17 cellular contexts compared by ENCODE assay signal in the genomic region with DNA sequence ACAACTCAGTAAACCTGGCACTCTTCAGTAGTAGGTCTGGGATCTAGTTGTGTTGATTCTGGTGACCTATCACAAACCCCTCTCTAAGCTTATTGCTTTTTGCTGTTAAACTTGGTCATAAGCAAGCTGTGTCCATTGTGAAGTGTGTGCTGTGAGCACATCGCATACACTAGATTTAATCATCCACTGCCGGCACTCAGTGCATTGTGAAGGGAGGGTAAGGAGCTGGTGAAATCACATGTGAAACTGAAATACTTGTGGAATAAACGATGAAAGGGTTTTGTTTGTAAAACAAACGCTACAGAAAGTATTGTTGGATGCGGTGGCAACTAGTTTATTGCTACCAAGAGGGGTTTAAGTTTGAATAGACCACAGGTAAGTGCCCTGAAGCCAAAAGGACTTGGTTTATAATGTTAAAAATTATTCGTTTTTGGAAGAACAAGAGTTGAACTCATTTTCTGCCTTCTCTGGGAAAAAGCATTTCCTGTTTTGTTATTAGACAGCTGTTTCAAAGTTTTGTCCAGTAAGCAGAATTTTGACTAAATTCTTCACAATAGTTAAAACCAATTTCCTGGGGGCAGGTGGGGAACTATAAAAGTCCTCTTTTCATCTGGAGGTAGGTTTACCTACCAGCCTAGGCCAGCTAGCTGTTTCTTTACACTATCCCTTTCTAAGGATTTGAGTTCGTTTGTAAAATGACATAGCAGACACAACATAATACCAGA.
DNase-seq lines count a peak whose midpoint lies in the region; ATAC-seq and TF ChIP-seq lines count a peak whose summit lies in the region.
"Had no signal": no experiment of that assay in that cellular context is flagged by ENCODE, and none has a peak within 500 bp of the region (broad histone marks: within the 10 kb centered on the region; RNA-seq: fewer than 3 reads in every experiment).

No MANE protein-coding gene starts in this region.

- H3K4me3 ChIP-seq in AG10803 (ENCODE audit: low read length) = no peak overlapping the region
- no peak overlapping the region for H3K4me3 ChIP-seq in muscle layer of duodenum (ENCODE audit: low read depth in 1 of 2, low read length in 2 of 2)
- H3K4me3 ChIP-seq in effector memory CD4-positive, alpha-beta T cell (ENCODE audit: insufficient read depth, low read depth, low read length, poor library complexity, severe bottlenecking) = no peak overlapping the region
- H3K4me3 ChIP-seq: tibial nerve had no signal

- H3K27me3 ChIP-seq in muscle layer of duodenum (ENCODE audit: low read depth, low read length) = no peaks in the 10 kb centered on the region
- no peaks in the 10 kb centered on the region for H3K27me3 ChIP-seq in effector memory CD4-positive, alpha-beta T cell (replicated peaks; ENCODE audit: control insufficient read depth, insufficient read depth, low read length, poor library complexity, severe bottlenecking)
- H3K27me3 ChIP-seq: foreskin keratinocyte, tibial nerve had no signal

- no peaks in the 10 kb centered on the region for H3K36me3 ChIP-seq in muscle layer of duodenum (ENCODE audit: control insufficient read depth in 1 of 2, insufficient read depth in 2 of 2, low read length in 2 of 2)
- no peaks in the 10 kb centered on the region for H3K36me3 ChIP-seq in effector memory CD4-positive, alpha-beta T cell (ENCODE audit: control insufficient read depth, insufficient read depth, low read length)
- H3K36me3 ChIP-seq: tibial nerve had no signal

- peaks cover 0 to 18% of the 10 kb centered on the region in 2 donors for H3K4me1 ChIP-seq in muscle layer of duodenum (ENCODE audit: control insufficient read depth in 1 of 2, insufficient read depth in 2 of 2, low read length in 2 of 2)
- H3K4me1 ChIP-seq in effector memory CD4-positive, alpha-beta T cell (ENCODE audit: control insufficient read depth, insufficient read depth, low read length, poor library complexity, severe bottlenecking) = peaks cover 4% of the 10 kb centered on the region

- no peak for ATAC-seq in GM18520 (IDR thresholded peaks at IDR 0.05; ENCODE audit: unreplicated experiment)
- ATAC-seq: sciatic nerve; stimulated activated effector memory CD8-positive, alpha-beta T cell treated with anti-CD3 and anti-CD28 coated beads, Interleukin-12 subunit alpha, Interleukin-12 subunit beta, amount 100 ng/mL, for 72 hours; T-cell had no signal

- peak overlapping the region; percentile 20 for H3K27ac ChIP-seq in muscle layer of duodenum (ENCODE audit: low read length)
- H3K27ac ChIP-seq in effector memory CD4-positive, alpha-beta T cell (ENCODE audit: insufficient read depth, low read length, poor library complexity, severe bottlenecking) = no peak overlapping the region
- H3K27ac ChIP-seq: foreskin keratinocyte, tibial nerve had no signal

- no peaks in the 10 kb centered on the region for H3K9me3 ChIP-seq in muscle layer of duodenum (ENCODE audit: control insufficient read depth in 1 of 2, low read length in 2 of 2)
- no peaks in the 10 kb centered on the region for H3K9me3 ChIP-seq in effector memory CD4-positive, alpha-beta T cell (ENCODE audit: control insufficient read depth, low read length)
- H3K9me3 ChIP-seq: tibial nerve had no signal

- peak; percentile 29 for DNase-seq in AG10803 (ENCODE audit: low read depth)
- DNase-seq in NCI-H774 (lab: John Stamatoyannopoulos, UW) = peak; percentile 7
- DNase-seq in foreskin melanocyte = peak; percentile 38
- DNase-seq in effector memory CD4-positive, alpha-beta T cell = no peak
- DNase-seq in COLO668 (lab: John Stamatoyannopoulos, UW; ENCODE audit: unreplicated experiment) = no peak
- no peak for DNase-seq in DMS53 (lab: John Stamatoyannopoulos, UW)
- DNase-seq: activated naive CD4-positive, alpha-beta T cell treated with Interleukin-2 at 50 U/mL for 16 hours; DND-41; foreskin keratinocyte; NCI-H1694; NCI-H446 treated with DMSO at 0.1 percent for 48 hours; T-cell had no signal

- TF ChIP-seq CTCF in AG10803 (conservative IDR thresholded peaks at IDR 0.05; ENCODE audit: low read length) = no peak

Comparison
In these comparisons a context has a peak if more than half of its experiments do, and no peak if none do; other contexts are left out.
1. DNase-seq: peak in AG10803 (single experiment), NCI-H774 (single experiment) and foreskin melanocyte (single experiment); none in effector memory CD4-positive, alpha-beta T cell (0 of 3), COLO668 (single experiment) and DMS53 (single experiment).